In genomic region chr15:70535955-70536338, GRCh38 we compare ENCODE assay signal across 17 cellular contexts.
A peak's percentile ranks its signal among the peaks of the same experiment; 100 is the strongest.
DNase-seq lines count a peak whose midpoint lies in the region; ATAC-seq and TF ChIP-seq lines count a peak whose summit lies in the region.
"Had no signal": no experiment of that assay in that cellular context is flagged by ENCODE, and none has a peak within 500 bp of the region (broad histone marks: within the 10 kb centered on the region; RNA-seq: fewer than 3 reads in every experiment).

No MANE protein-coding gene starts in this region.

- H3K4me1 ChIP-seq in Caco-2 = peaks cover 10% of the 10 kb centered on the region
- H3K4me1 ChIP-seq: body of pancreas, HAP-1 had no signal

- peak overlapping the region; percentile 51 for H3K4me3 ChIP-seq in Jurkat, Clone E6-1 (ENCODE audit: low read length)
- no peak overlapping the region for H3K4me3 ChIP-seq in Caco-2 (ENCODE audit: low read depth, low read length)
- H3K4me3 ChIP-seq: A549, body of pancreas, HAP-1, upper lobe of right lung had no signal

- peaks cover 10% of the 10 kb centered on the region for H3K27me3 Mint-ChIP-seq in activated CD4-positive, alpha-beta T cell treated with anti-CD3 and anti-CD28 coated beads, Interleukin-2, amount 10 ng/mL, durations not matched to agents 7 days and 5 days
- H3K27me3 Mint-ChIP-seq in activated naive CD8-positive, alpha-beta T cell treated with anti-CD3 and anti-CD28 coated beads for 36 hours = no peaks in the 10 kb centered on the region
- H3K27me3 Mint-ChIP-seq in natural killer cell treated with Interleukin-12 subunit alpha and Interleukin-12 subunit beta and Interleukin-15 and Interleukin-18, amount 100 ng/mL, for 72 hours = peaks cover 0 to 25% of the 10 kb centered on the region in 2 donors
- H3K27me3 Mint-ChIP-seq in Caco-2 (ENCODE audit: insufficient read depth, unreplicated experiment) = no peaks in the 10 kb centered on the region

- no peak for DNase-seq in activated CD4-positive, alpha-beta T cell treated with anti-CD3 and anti-CD28 coated beads, Interleukin-2, amount 10 ng/mL, durations not matched to agents 7 days and 5 days
- DNase-seq in activated CD4-positive, alpha-beta T cell treated with anti-CD3 and anti-CD28 coated beads, Interleukin-2, amount 50 U/mL, for 4 hours = no peak
- DNase-seq in Jurkat, Clone E6-1 (ENCODE audit: low read depth, low spot score) = no peak
- no peak for DNase-seq in activated naive CD8-positive, alpha-beta T cell treated with anti-CD3 and anti-CD28 coated beads for 36 hours
- no peak for DNase-seq in natural killer cell treated with Interleukin-12 subunit alpha and Interleukin-12 subunit beta and Interleukin-15 and Interleukin-18, amount 100 ng/mL, for 72 hours (ENCODE audit: low spot score)
- no peak for DNase-seq in Caco-2
- DNase-seq: body of pancreas, COR-L47, esophagus squamous epithelium, heart right ventricle, mesendoderm, NCI-H748 treated with DMSO at 0.1 percent for 48 hours, upper lobe of right lung had no signal

- peaks cover 55% of the 10 kb centered on the region for H3K4me1 Mint-ChIP-seq in activated CD4-positive, alpha-beta T cell treated with anti-CD3 and anti-CD28 coated beads, Interleukin-2, amount 10 ng/mL, durations not matched to agents 7 days and 5 days
- peaks cover 37% of the 10 kb centered on the region for H3K4me1 Mint-ChIP-seq in activated naive CD8-positive, alpha-beta T cell treated with anti-CD3 and anti-CD28 coated beads for 36 hours
- H3K4me1 Mint-ChIP-seq in natural killer cell treated with Interleukin-12 subunit alpha and Interleukin-12 subunit beta and Interleukin-15 and Interleukin-18, amount 100 ng/mL, for 72 hours (ENCODE audit: low read depth in 2 of 2) = peaks cover 33% of the 10 kb centered on the region in 2 donors
- peaks cover 15% of the 10 kb centered on the region for H3K4me1 Mint-ChIP-seq in Caco-2 (ENCODE audit: low read depth, unreplicated experiment)

- BruUV-seq in Caco-2 (replicated peaks; lab: Mats Ljungman, UMichigan) = no TSS peak

- no peak for TF ChIP-seq CTCF in Caco-2 (IDR thresholded peaks at IDR 0.05; ENCODE audit: insufficient read depth in 1 of 2, low read depth in 1 of 2, low read length in 1 of 2, severe bottlenecking in 1 of 2, unreplicated experiment in 1 of 2)

- H3K36me3 ChIP-seq in Caco-2 (ENCODE audit: control insufficient read depth, insufficient read depth, low read length) = no peaks in the 10 kb centered on the region
- H3K36me3 ChIP-seq: esophagus squamous epithelium, HAP-1, heart right ventricle, upper lobe of right lung had no signal

- peak overlapping the region; percentile 73 for H3K4me3 Mint-ChIP-seq in activated CD4-positive, alpha-beta T cell treated with anti-CD3 and anti-CD28 coated beads, Interleukin-2, amount 10 ng/mL, durations not matched to agents 7 days and 5 days
- peak overlapping the region; percentile 79 for H3K4me3 Mint-ChIP-seq in activated naive CD8-positive, alpha-beta T cell treated with anti-CD3 and anti-CD28 coated beads for 36 hours
- peak overlapping the region; percentile 59 for H3K4me3 Mint-ChIP-seq in natural killer cell treated with Interleukin-12 subunit alpha and Interleukin-12 subunit beta and Interleukin-15 and Interleukin-18, amount 100 ng/mL, for 72 hours
- H3K4me3 Mint-ChIP-seq in Caco-2 (ENCODE audit: unreplicated experiment) = no peak overlapping the region

- no peaks in the 10 kb centered on the region for H3K27me3 ChIP-seq in Caco-2 (replicated peaks; ENCODE audit: control insufficient read depth, insufficient read depth, low read length)
- H3K27me3 ChIP-seq: body of pancreas, upper lobe of right lung had no signal

- ATAC-seq in natural killer cell treated with Interleukin-12 subunit alpha and Interleukin-12 subunit beta and Interleukin-15 and Interleukin-18, amount 100 ng/mL, for 72 hours = no peak
- ATAC-seq in GM21515 (IDR thresholded peaks at IDR 0.05; ENCODE audit: unreplicated experiment) (no peak), HG03342 (IDR thresholded peaks at IDR 0.05; ENCODE audit: unreplicated experiment) (no peak)
- ATAC-seq: A549, body of pancreas, heart right ventricle, upper lobe of right lung had no signal

- intact Hi-C loops in Caco-2 (cut with micrococcal nuclease; ENCODE audit: unreplicated experiment) = no loop called here

- no peaks in the 10 kb centered on the region for H3K9me3 Mint-ChIP-seq in activated CD4-positive, alpha-beta T cell treated with anti-CD3 and anti-CD28 coated beads, Interleukin-2, amount 10 ng/mL, durations not matched to agents 7 days and 5 days
- no peaks in the 10 kb centered on the region for H3K9me3 Mint-ChIP-seq in activated naive CD8-positive, alpha-beta T cell treated with anti-CD3 and anti-CD28 coated beads for 36 hours
- no peaks in the 10 kb centered on the region for H3K9me3 Mint-ChIP-seq in natural killer cell treated with Interleukin-12 subunit alpha and Interleukin-12 subunit beta and Interleukin-15 and Interleukin-18, amount 100 ng/mL, for 72 hours
- no peaks in the 10 kb centered on the region for H3K9me3 Mint-ChIP-seq in Caco-2 (ENCODE audit: unreplicated experiment)

- CTCF ChIA-PET in activated CD4-positive, alpha-beta T cell treated with anti-CD3 and anti-CD28 coated beads, Interleukin-2, amount 10 ng/mL, durations not matched to agents 7 days and 5 days (lab: Charles Lee) = interaction anchor here (1.1 to 2.2 kb wide), 5 partner anchors 22 to 48 kb away, joined by 3 to 6 read pairs (median 5); no protein-coding TSS in a partner anchor
- CTCF ChIA-PET in Caco-2 (lab: Charles Lee) = no interaction called here

- peak overlapping the region; percentile 90 for H3K27ac Mint-ChIP-seq in activated CD4-positive, alpha-beta T cell treated with anti-CD3 and anti-CD28 coated beads, Interleukin-2, amount 10 ng/mL, durations not matched to agents 7 days and 5 days
- H3K27ac Mint-ChIP-seq in activated naive CD8-positive, alpha-beta T cell treated with anti-CD3 and anti-CD28 coated beads for 36 hours = peak overlapping the region; percentile 87
- H3K27ac Mint-ChIP-seq in natural killer cell treated with Interleukin-12 subunit alpha and Interleukin-12 subunit beta and Interleukin-15 and Interleukin-18, amount 100 ng/mL, for 72 hours = peak overlapping the region; percentile 16 to 54
- H3K27ac Mint-ChIP-seq in Caco-2 (ENCODE audit: unreplicated experiment) = no peak overlapping the region

- H3K36me3 Mint-ChIP-seq in activated CD4-positive, alpha-beta T cell treated with anti-CD3 and anti-CD28 coated beads, Interleukin-2, amount 10 ng/mL, durations not matched to agents 7 days and 5 days (ENCODE audit: low read depth) = no peaks in the 10 kb centered on the region
- no peaks in the 10 kb centered on the region for H3K36me3 Mint-ChIP-seq in activated naive CD8-positive, alpha-beta T cell treated with anti-CD3 and anti-CD28 coated beads for 36 hours
- no peaks in the 10 kb centered on the region for H3K36me3 Mint-ChIP-seq in natural killer cell treated with Interleukin-12 subunit alpha and Interleukin-12 subunit beta and Interleukin-15 and Interleukin-18, amount 100 ng/mL, for 72 hours
- no peaks in the 10 kb centered on the region for H3K36me3 Mint-ChIP-seq in Caco-2 (ENCODE audit: insufficient read depth, unreplicated experiment)

- no peaks in the 10 kb centered on the region for H3K9me3 ChIP-seq in Caco-2
- H3K9me3 ChIP-seq: A549, body of pancreas, esophagus squamous epithelium, heart right ventricle, upper lobe of right lung had no signal

- POLR2A ChIA-PET in activated CD4-positive, alpha-beta T cell treated with anti-CD3 and anti-CD28 coated beads, Interleukin-2, amount 10 ng/mL, durations not matched to agents 7 days and 5 days (lab: Charles Lee) = interaction anchor here (0.6 kb wide), 1 partner anchor 20 kb away, joined by 3 read pairs; no protein-coding TSS in a partner anchor
- POLR2A ChIA-PET in Caco-2 (lab: Charles Lee) = no interaction called here
